8 cellular contexts compared by ENCODE assay signal in genomic region chr1:54474500-54475235, GRCh38.
A peak's percentile ranks its signal among the peaks of the same experiment; 100 is the strongest.
DNase-seq lines count a peak whose midpoint lies in the region; ATAC-seq and TF ChIP-seq lines count a peak whose summit lies in the region.

No MANE protein-coding gene starts in this region.

- TF ChIP-seq CTCF in dorsolateral prefrontal cortex (IDR thresholded peaks at IDR 0.05 in 54 of 56, conservative IDR thresholded peaks at IDR 0.05 in 2 of 56; ENCODE audit: low read depth in 1 of 56, partially characterized antibody in 56 of 56) (no peak), GM20000 (IDR thresholded peaks at IDR 0.05; ENCODE audit: extremely low read depth, missing control alignments) (no peak)

- H3K27me3 ChIP-seq in dorsolateral prefrontal cortex: peaks cover 0 to 8% (median 0%) of the 10 kb centered on the region in 45 donors

- H3K4me1 Mint-ChIP-seq in natural killer cell treated with Interleukin-12 subunit alpha and Interleukin-12 subunit beta and Interleukin-15 and Interleukin-18, amount 100 ng/mL, for 72 hours (ENCODE audit: low read depth in 2 of 2): peaks cover 33 to 36% of the 10 kb centered on the region in 2 donors

- peak overlapping the region in 56 of 59 donors; percentile 20 to 65 (median 44) for H3K4me3 ChIP-seq in dorsolateral prefrontal cortex

- peak; percentile 65 to 70 for ATAC-seq in natural killer cell treated with Interleukin-12 subunit alpha and Interleukin-12 subunit beta and Interleukin-15 and Interleukin-18, amount 100 ng/mL, for 72 hours
- ATAC-seq in HG02678 (IDR thresholded peaks at IDR 0.05; ENCODE audit: unreplicated experiment): no peak

- intact Hi-C loops in dorsolateral prefrontal cortex (cut with DNase I): no loop called here

- DNase-seq in AG20443 (ENCODE audit: low spot score) (peak; percentile 67), NCI-H2171 treated with DMSO at 0.1 percent for 48 hours (lab: John Stamatoyannopoulos, UW) (peak; percentile 84), dorsolateral prefrontal cortex (peak in 1 of 10 donors; percentile 56), T1000 (lab: John Stamatoyannopoulos, UW) (no peak), GM20000 (ENCODE audit: low spot score) (no peak), RPMI8226 (no peak)
- no peak for DNase-seq in natural killer cell treated with Interleukin-12 subunit alpha and Interleukin-12 subunit beta and Interleukin-15 and Interleukin-18, amount 100 ng/mL, for 72 hours (ENCODE audit: low spot score)

- H3K9me3 Mint-ChIP-seq in natural killer cell treated with Interleukin-12 subunit alpha and Interleukin-12 subunit beta and Interleukin-15 and Interleukin-18, amount 100 ng/mL, for 72 hours: no peaks in the 10 kb centered on the region

- peak overlapping the region; percentile 67 for H3K4me3 Mint-ChIP-seq in natural killer cell treated with Interleukin-12 subunit alpha and Interleukin-12 subunit beta and Interleukin-15 and Interleukin-18, amount 100 ng/mL, for 72 hours

- peak overlapping the region in 2 of 59 donors; percentile 37 to 69 for H3K27ac ChIP-seq in dorsolateral prefrontal cortex

- H3K36me3 Mint-ChIP-seq in natural killer cell treated with Interleukin-12 subunit alpha and Interleukin-12 subunit beta and Interleukin-15 and Interleukin-18, amount 100 ng/mL, for 72 hours: no peaks in the 10 kb centered on the region

- no peak overlapping the region for H3K27ac Mint-ChIP-seq in natural killer cell treated with Interleukin-12 subunit alpha and Interleukin-12 subunit beta and Interleukin-15 and Interleukin-18, amount 100 ng/mL, for 72 hours

- no peaks in the 10 kb centered on the region for H3K27me3 Mint-ChIP-seq in natural killer cell treated with Interleukin-12 subunit alpha and Interleukin-12 subunit beta and Interleukin-15 and Interleukin-18, amount 100 ng/mL, for 72 hours

Comparison
In these comparisons a context has a peak if more than half of its experiments do, and no peak if none do; other contexts are left out.
1. DNase-seq: peak in AG20443 (single experiment) and NCI-H2171 treated with DMSO at 0.1 percent for 48 hours (single experiment); none in natural killer cell treated with Interleukin-12 subunit alpha and Interleukin-12 subunit beta and Interleukin-15 and Interleukin-18, amount 100 ng/mL, for 72 hours (single experiment), T1000 (single experiment), GM20000 (single experiment) and RPMI8226 (single experiment).